Comparison of ENCODE assay signal across 8 cellular contexts in the genomic region with DNA sequence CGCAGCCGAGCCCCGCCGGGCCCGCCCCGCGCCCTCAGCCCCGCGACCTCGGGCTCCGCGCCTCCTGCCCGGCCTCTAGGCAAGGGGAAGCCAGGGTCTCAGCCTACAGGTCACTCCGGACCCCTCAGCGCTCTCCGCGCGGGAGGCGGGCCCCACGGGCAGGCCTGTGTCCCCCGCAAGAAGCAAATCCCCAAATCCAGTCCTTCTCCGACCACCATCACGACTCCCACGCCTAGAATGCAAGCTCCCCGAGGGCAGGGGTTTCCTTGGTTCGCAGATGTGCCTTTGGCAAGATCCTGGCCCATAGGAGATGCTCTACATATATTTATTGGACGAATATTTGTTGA. TPM values are rescaled to one million over a fixed set of nuclear protein-coding genes. Genes with fewer than 3 reads are reported as not detected.
A peak's percentile ranks its signal among the peaks of the same experiment; 100 is the strongest.
DNase-seq lines count a peak whose midpoint lies in the region; ATAC-seq and TF ChIP-seq lines count a peak whose summit lies in the region.

No MANE protein-coding gene starts in this region.

- H3K4me1 Mint-ChIP-seq in activated CD4-positive, alpha-beta T cell treated with anti-CD3 and anti-CD28 coated beads for 36 hours, result peaks cover 2% of the 10 kb centered on the region

- TF ChIP-seq CTCF in Peyer's patch (IDR thresholded peaks at IDR 0.05), result no peak
- TF ChIP-seq CTCF in parathyroid adenoma (IDR thresholded peaks at IDR 0.05), result no peak

- peaks cover 56% of the 10 kb centered on the region for H3K9me3 ChIP-seq in BLaER1
- H3K9me3 ChIP-seq in Peyer's patch, result no peaks in the 10 kb centered on the region
- H3K9me3 ChIP-seq in parathyroid adenoma (ENCODE audit: control insufficient read depth, low read length), result no peaks in the 10 kb centered on the region

- no peak for ATAC-seq in HG03354 (IDR thresholded peaks at IDR 0.05; ENCODE audit: poor library complexity, severe bottlenecking, unreplicated experiment)
- no peak for ATAC-seq in activated CD4-positive, alpha-beta T cell treated with anti-CD3 and anti-CD28 coated beads for 36 hours

- peaks cover 34% of the 10 kb centered on the region for H3K27me3 Mint-ChIP-seq in activated CD4-positive, alpha-beta T cell treated with anti-CD3 and anti-CD28 coated beads for 36 hours

- H3K9me3 Mint-ChIP-seq in activated CD4-positive, alpha-beta T cell treated with anti-CD3 and anti-CD28 coated beads for 36 hours (ENCODE audit: low read depth), result peaks cover 4% of the 10 kb centered on the region

- H4K20me1 ChIP-seq in BLaER1, result no peaks in the 10 kb centered on the region

- H3K4me1 ChIP-seq in BLaER1 (peaks cover 61% of the 10 kb centered on the region), Peyer's patch (no peaks in the 10 kb centered on the region), parathyroid adenoma (no peaks in the 10 kb centered on the region)

- peak overlapping the region; percentile 67 for H3K4me2 ChIP-seq in BLaER1
- H3K4me2 ChIP-seq in parathyroid adenoma (ENCODE audit: low read length), result peak overlapping the region; percentile 84

- no peaks in the 10 kb centered on the region for H3K36me3 Mint-ChIP-seq in activated CD4-positive, alpha-beta T cell treated with anti-CD3 and anti-CD28 coated beads for 36 hours (ENCODE audit: low read depth)

- H3K4me3 Mint-ChIP-seq in activated CD4-positive, alpha-beta T cell treated with anti-CD3 and anti-CD28 coated beads for 36 hours, result no peak overlapping the region

- H3K4me3 ChIP-seq in BLaER1 (peak overlapping the region; percentile 71), Peyer's patch (peak overlapping the region; percentile 37 to 82 (median 52)), parathyroid adenoma (ENCODE audit: low read depth, low read length) (peak overlapping the region; percentile 55)

- DNase-seq in Peyer's patch (no peak), fibroblast of peridontal ligament (ENCODE audit: extremely low read depth) (peak; percentile 24), DMS 273 treated with DMSO at 0.1 percent for 48 hours (lab: John Stamatoyannopoulos, UW) (no peak), SW 1271 (lab: John Stamatoyannopoulos, UW) (no peak)
- no peak for DNase-seq in activated CD4-positive, alpha-beta T cell treated with anti-CD3 and anti-CD28 coated beads for 36 hours

- H3K79me2 ChIP-seq in parathyroid adenoma, result no peaks in the 10 kb centered on the region

- H3K36me3 ChIP-seq in BLaER1 (peaks cover 31% of the 10 kb centered on the region), Peyer's patch (no peaks in the 10 kb centered on the region), parathyroid adenoma (ENCODE audit: control insufficient read depth, insufficient read depth, low read length) (no peaks in the 10 kb centered on the region)

- H3K27ac Mint-ChIP-seq in activated CD4-positive, alpha-beta T cell treated with anti-CD3 and anti-CD28 coated beads for 36 hours, result no peak overlapping the region

- H3K27ac ChIP-seq in BLaER1, result peak overlapping the region; percentile 88
- peak overlapping the region; percentile 53 to 86 (median 75) for H3K27ac ChIP-seq in Peyer's patch
- H3K27ac ChIP-seq in parathyroid adenoma, result peak overlapping the region; percentile 69

- H3K9ac ChIP-seq in BLaER1, result peak overlapping the region; percentile 82
- H3K9ac ChIP-seq in parathyroid adenoma, result no peak overlapping the region

- intact Hi-C loops in activated CD4-positive, alpha-beta T cell treated with anti-CD3 and anti-CD28 coated beads for 36 hours (cut with DNase I, micrococcal nuclease), result no loop called here

- H3K27me3 ChIP-seq in BLaER1 (no peaks in the 10 kb centered on the region), Peyer's patch (no peaks in the 10 kb centered on the region), parathyroid adenoma (ENCODE audit: control insufficient read depth, insufficient read depth, low read length) (no peaks in the 10 kb centered on the region)

- POLR2A ChIA-PET in activated CD4-positive, alpha-beta T cell treated with anti-CD3 and anti-CD28 coated beads for 36 hours (lab: Charles Lee), result no interaction called here

- no peak for TF ChIP-seq POLR2A in Peyer's patch (IDR thresholded peaks at IDR 0.05)

- CTCF ChIA-PET in activated CD4-positive, alpha-beta T cell treated with anti-CD3 and anti-CD28 coated beads for 36 hours (lab: Charles Lee), result no interaction called here

- peak overlapping the region; percentile 93 for H2AFZ ChIP-seq in parathyroid adenoma

RNA-seq across cellular contexts. Expression of gene CCDC149, which starts 0.2 kb away (rescaled TPM):
- 10 to 100 TPM in 1 of 4 donors, 1 to 10 TPM in 3; 4.2 to 32.2 (median 6.4) TPM for total RNA-seq in Peyer's patch
- under 1 TPM; 0.14 to 0.16 TPM for total RNA-seq in activated CD4-positive, alpha-beta T cell treated with anti-CD3 and anti-CD28 coated beads for 36 hours

Comparison
In these comparisons a context has a peak if more than half of its experiments do, and no peak if none do; other contexts are left out.
1. RNA of gene CCDC149, which starts 0.2 kb away (total RNA-seq): 4.2 to 32.2 TPM in Peyer's patch; 0.14 to 0.16 TPM in activated CD4-positive, alpha-beta T cell treated with anti-CD3 and anti-CD28 coated beads for 36 hours; every median in the first group is over 4 times any median in the second.
2. Peak in every context shown above with its lines, with median percentiles within 50 percentile points of each other: H3K27ac ChIP-seq and H3K4me3 ChIP-seq.